Comparison of ENCODE assay signal across 31 cellular contexts in genomic region chr21:16974060-16974459, GRCh38.
"Had no signal": no experiment of that assay in that cellular context is flagged by ENCODE, and none has a peak within 500 bp of the region (broad histone marks: within the 10 kb centered on the region; RNA-seq: fewer than 3 reads in every experiment).

No MANE protein-coding gene starts in this region.

- ATAC-seq: activated naive CD8-positive, alpha-beta T cell treated with anti-CD3 and anti-CD28 coated beads, Interleukin-2, amount 50 U/mL, for 24 hours; activated T-cell treated with anti-CD3 and anti-CD28 coated beads, Interleukin-2, amount 50 U/mL, for 4 hours; activated T-helper 17 cell treated with anti-CD3 and anti-CD28 coated beads, Interleukin-2, amount 50 U/mL, for 72 hours; body of pancreas had no signal

- H3K27me3 ChIP-seq: adrenal gland, ascending aorta, body of pancreas, brain microvascular endothelial cell, breast epithelium, cardiac muscle cell had no signal

- H3K4me1 ChIP-seq: adrenal gland, body of pancreas, breast epithelium had no signal

- H3K4me3 ChIP-seq: adrenal gland, ascending aorta, body of pancreas, breast epithelium, cardiac muscle cell had no signal

- DNase-seq: activated effector memory CD4-positive, alpha-beta T cell treated with anti-CD3 and anti-CD28 coated beads, Interleukin-2, amount 50 U/mL, for 16 hours; activated effector memory CD4-positive, alpha-beta T cell treated with Interleukin-2 at 50 U/mL for 16 hours; activated gamma-delta T cell; activated gamma-delta T cell treated with Interleukin-2 at 50 U/mL for 16 hours; activated naive CD4-positive, alpha-beta T cell; activated naive CD4-positive, alpha-beta T cell treated with anti-CD3 and anti-CD28 coated beads for 36 hours; activated naive CD4-positive, alpha-beta T cell treated with anti-CD3 and anti-CD28 coated beads, Interleukin-2, amount 10 ng/mL, durations not matched to agents 7 days and 5 days; activated naive CD4-positive, alpha-beta T cell treated with anti-CD3 and anti-CD28 coated beads, Interleukin-2, amount 50 U/mL, for 16 hours; activated naive CD4-positive, alpha-beta T cell treated with Interleukin-2 at 50 U/mL for 16 hours; activated naive CD8-positive, alpha-beta T cell treated with anti-CD3 and anti-CD28 coated beads for 36 hours; activated naive CD8-positive, alpha-beta T cell treated with anti-CD3 and anti-CD28 coated beads, Interleukin-2, amount 10 ng/mL, durations not matched to agents 7 days and 5 days; activated naive CD8-positive, alpha-beta T cell treated with anti-CD3 and anti-CD28 coated beads, Interleukin-2, amount 50 U/mL, for 24 hours; activated T-cell treated with anti-CD3 and anti-CD28 coated beads, Interleukin-2, amount 50 U/mL, for 1 hour; activated T-cell treated with anti-CD3 and anti-CD28 coated beads, Interleukin-2, amount 50 U/mL, for 24 hours; activated T-cell treated with anti-CD3 and anti-CD28 coated beads, Interleukin-2, amount 50 U/mL, for 4 hours; activated T-cell treated with anti-CD3 and anti-CD28 coated beads, Interleukin-2, amount 50 U/mL, for 48 hours; activated T-cell treated with anti-CD3 and anti-CD28 coated beads, Interleukin-2, amount 50 U/mL, for 72 hours; adrenal gland; amniotic stem cell; amygdala; anterior cingulate cortex; aorta; body of pancreas; brain microvascular endothelial cell; caudate nucleus; central memory CD4-positive, alpha-beta T cell; cerebellar nuclear complex had no signal

- H3K36me3 ChIP-seq: adrenal gland, ascending aorta, brain microvascular endothelial cell, breast epithelium, cardiac muscle cell had no signal

- H3K27ac ChIP-seq: adrenal gland, ascending aorta, body of pancreas, brain microvascular endothelial cell, breast epithelium, cardiac muscle cell had no signal

- H3K9me3 ChIP-seq: adrenal gland, ascending aorta, body of pancreas, breast epithelium had no signal
